11 cellular contexts compared by ENCODE assay signal in the genomic region with DNA sequence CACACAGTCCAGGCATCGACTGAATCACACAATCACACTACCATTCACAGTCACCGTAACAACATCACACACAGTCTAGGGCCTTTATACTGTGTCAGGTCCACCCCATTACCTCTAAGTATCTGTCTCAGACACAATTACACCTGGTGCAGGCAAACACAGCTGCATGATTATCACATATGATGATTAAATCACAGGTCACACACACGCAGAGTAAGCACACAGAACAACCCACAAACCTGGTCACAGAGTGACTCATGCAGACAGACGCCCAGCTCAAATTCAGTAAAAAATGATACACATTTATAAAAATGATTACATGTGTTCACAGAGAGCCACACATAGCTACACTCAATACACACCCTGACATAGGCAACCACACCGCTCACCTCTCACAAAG. TPM values are rescaled to one million over a fixed set of nuclear protein-coding genes. Genes with fewer than 3 reads are reported as not detected.
DNase-seq lines count a peak whose midpoint lies in the region; ATAC-seq and TF ChIP-seq lines count a peak whose summit lies in the region.
"Had no signal": no experiment of that assay in that cellular context is flagged by ENCODE, and none has a peak within 500 bp of the region (broad histone marks: within the 10 kb centered on the region; RNA-seq: fewer than 3 reads in every experiment).

No MANE protein-coding gene starts in this region.

- H3K4me3 ChIP-seq in BE2C (ENCODE audit: low read depth, low read length) (peak overlapping the region; percentile 93), WERI-Rb-1 (ENCODE audit: low read depth, low read length) (peak overlapping the region; percentile 96; the same call in 1 of the 2 replicates)

- H3K27ac ChIP-seq in WERI-Rb-1: no peak overlapping the region

- H3K27me3 ChIP-seq in BE2C: no peaks in the 10 kb centered on the region
- no peaks in the 10 kb centered on the region for H3K27me3 ChIP-seq in WERI-Rb-1 (ENCODE audit: insufficient read depth, low read depth, severe bottlenecking)
- H3K27me3 ChIP-seq: Peyer's patch had no signal

- DNase-seq in BE2C (no peak), HPDE6-E6E7 (ENCODE audit: extremely low spot score) (peak; percentile 36), WERI-Rb-1 (no peak), kidney tubule cell (ENCODE audit: low spot score) (peak; percentile 30)
- DNase-seq in activated CD8-positive, alpha-beta memory T cell treated with anti-CD3 and anti-CD28 coated beads, Interleukin-2, amount 50 U/mL, for 48 hours: no peak
- DNase-seq: activated T-cell treated with anti-CD3 and anti-CD28 coated beads, Interleukin-2, amount 50 U/mL, for 24 hours; EL; Peyer's patch had no signal

- H3K4me1 ChIP-seq in BE2C: no peaks in the 10 kb centered on the region; the same call in 1 of the 2 replicates

- H3K36me3 ChIP-seq in BE2C (peaks cover 3% of the 10 kb centered on the region; the same call in 1 of the 2 replicates), WERI-Rb-1 (peaks cover 11% of the 10 kb centered on the region)
- H3K36me3 ChIP-seq: Peyer's patch had no signal

- H3K9me3 ChIP-seq in BE2C (no peaks in the 10 kb centered on the region), WERI-Rb-1 (ENCODE audit: severe bottlenecking) (no peaks in the 10 kb centered on the region)
- H3K9me3 ChIP-seq: Peyer's patch had no signal

- ATAC-seq in HG03280 (IDR thresholded peaks at IDR 0.05; ENCODE audit: unreplicated experiment): no peak
- ATAC-seq in GM18907 (IDR thresholded peaks at IDR 0.05; ENCODE audit: unreplicated experiment): no peak
- no peak for ATAC-seq in HG03159 (IDR thresholded peaks at IDR 0.05; ENCODE audit: unreplicated experiment)

- TF ChIP-seq CTCF in BE2C (IDR thresholded peaks at IDR 0.05; ENCODE audit: low read depth, low read length): no peak
- TF ChIP-seq CTCF in WERI-Rb-1 (IDR thresholded peaks at IDR 0.05; ENCODE audit: low read depth, low read length): no peak

RNA-seq across cellular contexts. Expression of gene ZSCAN22, which starts 1.2 kb away (rescaled TPM):
- 4.2 TPM for polyA plus RNA-seq in BE2C (2012; ENCODE audit: insufficient read depth, insufficient read length, low read depth)

RNA-seq across cellular contexts. Expression of gene ERVK3-1, which starts 20.4 kb away (rescaled TPM):
- polyA plus RNA-seq in BE2C (2012; ENCODE audit: insufficient read depth, insufficient read length, low read depth): 105 TPM

RNA-seq across cellular contexts. Expression of gene A1BG, which starts 27.7 kb away (rescaled TPM):
- 13.3 TPM for polyA plus RNA-seq in BE2C (2012; ENCODE audit: insufficient read depth, insufficient read length, low read depth)

RNA-seq across cellular contexts. Expression of gene ZNF497, which starts 36.9 kb away (rescaled TPM):
- polyA plus RNA-seq in BE2C (2012; ENCODE audit: insufficient read depth, insufficient read length, low read depth): 3.1 TPM

RNA-seq across cellular contexts. Expression of gene ZNF8, which starts 46.9 kb away (rescaled TPM):
- 1.9 TPM for polyA plus RNA-seq in BE2C (2012; ENCODE audit: insufficient read depth, insufficient read length, low read depth)

Comparison
In these comparisons a context has a peak if more than half of its experiments do, and no peak if none do; other contexts are left out.
1. DNase-seq: peak in HPDE6-E6E7 (single experiment) and kidney tubule cell (single experiment); none in BE2C (single experiment), WERI-Rb-1 (single experiment) and activated CD8-positive, alpha-beta memory T cell treated with anti-CD3 and anti-CD28 coated beads, Interleukin-2, amount 50 U/mL, for 48 hours (single experiment).